Comparison of ENCODE assay signal across 8 cellular contexts in the genomic region with DNA sequence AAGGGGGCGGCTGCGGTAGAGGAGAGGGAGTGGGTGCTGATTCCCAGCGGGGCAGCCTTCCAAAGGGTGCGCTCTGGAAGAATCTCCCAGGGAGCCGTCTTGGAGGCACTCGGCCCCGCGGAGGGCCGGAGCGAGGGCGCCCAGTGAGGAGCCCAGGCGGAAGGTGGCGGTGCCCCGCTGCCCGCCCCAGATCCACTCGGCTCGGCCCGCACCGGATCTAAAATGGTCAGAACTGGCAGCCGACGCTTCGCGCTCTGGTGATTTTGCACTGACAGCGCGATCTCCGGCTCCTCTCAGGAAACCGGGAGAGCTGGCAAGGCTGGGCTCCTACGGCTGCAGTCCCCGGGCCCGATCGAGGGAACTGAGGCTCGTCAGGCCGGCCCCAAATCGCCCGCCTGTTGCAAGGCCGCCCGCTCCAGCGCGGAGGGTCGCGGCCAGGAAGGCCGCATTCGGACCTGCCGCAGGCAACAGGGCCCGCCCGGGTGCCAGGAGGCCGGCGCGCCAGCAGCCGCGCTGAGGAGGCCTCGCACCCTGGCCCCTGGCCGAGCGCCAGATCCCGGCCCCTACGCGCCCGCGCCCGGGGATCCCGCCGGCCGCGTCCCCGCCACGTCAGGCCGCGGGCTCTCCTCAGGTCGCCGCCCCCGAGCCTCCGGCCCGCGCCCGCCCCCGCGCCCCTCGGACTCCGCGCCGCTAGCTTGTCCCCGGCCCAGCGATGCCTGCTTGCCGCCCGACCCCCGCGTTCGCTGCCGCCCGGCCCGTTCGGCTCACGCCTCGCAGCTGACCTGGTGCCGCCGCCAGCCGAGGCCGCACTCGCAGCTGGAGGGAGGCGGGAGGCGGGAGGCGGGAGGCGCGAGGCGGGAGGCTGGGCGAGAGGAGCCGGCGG. TPM values are rescaled to one million over a fixed set of nuclear protein-coding genes. Genes with fewer than 3 reads are reported as not detected.
DNase-seq lines count a peak whose midpoint lies in the region; ATAC-seq and TF ChIP-seq lines count a peak whose summit lies in the region.

A gene with protein sequence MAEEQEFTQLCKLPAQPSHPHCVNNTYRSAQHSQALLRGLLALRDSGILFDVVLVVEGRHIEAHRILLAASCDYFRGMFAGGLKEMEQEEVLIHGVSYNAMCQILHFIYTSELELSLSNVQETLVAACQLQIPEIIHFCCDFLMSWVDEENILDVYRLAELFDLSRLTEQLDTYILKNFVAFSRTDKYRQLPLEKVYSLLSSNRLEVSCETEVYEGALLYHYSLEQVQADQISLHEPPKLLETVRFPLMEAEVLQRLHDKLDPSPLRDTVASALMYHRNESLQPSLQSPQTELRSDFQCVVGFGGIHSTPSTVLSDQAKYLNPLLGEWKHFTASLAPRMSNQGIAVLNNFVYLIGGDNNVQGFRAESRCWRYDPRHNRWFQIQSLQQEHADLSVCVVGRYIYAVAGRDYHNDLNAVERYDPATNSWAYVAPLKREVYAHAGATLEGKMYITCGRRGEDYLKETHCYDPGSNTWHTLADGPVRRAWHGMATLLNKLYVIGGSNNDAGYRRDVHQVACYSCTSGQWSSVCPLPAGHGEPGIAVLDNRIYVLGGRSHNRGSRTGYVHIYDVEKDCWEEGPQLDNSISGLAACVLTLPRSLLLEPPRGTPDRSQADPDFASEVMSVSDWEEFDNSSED (minus strand): TSS at position 818 of the 883 bp plus-strand sequence. CDS start 6,584 bp downstream, outside the sequence.

- H3K4me3 ChIP-seq in breast epithelium = peak within 1 kb of the TSS; percentile 67 to 86 (median 80)
- H3K4me3 ChIP-seq in gastrocnemius medialis = peak within 1 kb of the TSS; percentile 70 to 89 (median 74)

- H3K36me3 ChIP-seq in breast epithelium (no peaks in the 10 kb centered on the region), gastrocnemius medialis (no peaks in the 10 kb centered on the region)

- ATAC-seq in GM18907 (IDR thresholded peaks at IDR 0.05; ENCODE audit: unreplicated experiment) = peak; percentile 32
- ATAC-seq in HG03095 (IDR thresholded peaks at IDR 0.05; ENCODE audit: unreplicated experiment) = peak; percentile 16
- peak; percentile 34 to 46 for ATAC-seq in gastrocnemius medialis

- intact Hi-C loops in breast epithelium (cut with DNase I; ENCODE audit: low total_unique reads) = no loop called here
- intact Hi-C loops in gastrocnemius medialis (cut with DNase I; ENCODE audit: low total_unique reads) = loop anchor here (1.0 to 10.0 kb wide), 6 partner anchors 64 to 422 kb away; a partner anchor contains a TSS

- DNase-seq in C1 segment of cervical spinal cord (lab: John Stamatoyannopoulos, UW) (peak in 10 of 14 donors; percentile 29 to 87 (median 56)), RKO (ENCODE audit: low spot score) (peak; percentile 70), breast epithelium (ENCODE audit: low spot score in 2 of 2) (no peak), iPS-NIHi11 (ENCODE audit: low spot score) (peak; percentile 77), gastrocnemius medialis (peak in 1 of 2 donors; percentile 25)
- DNase-seq in NK-92 treated with Interleukin-12 subunit alpha and Interleukin-12 subunit beta, amount 100 ng/mL, for 24 hours (lab: John Stamatoyannopoulos, UW) = no peak

- H3K27me3 ChIP-seq in breast epithelium (no peaks in the 10 kb centered on the region), gastrocnemius medialis (no peaks in the 10 kb centered on the region)

- no peaks in the 10 kb centered on the region for H3K9me3 ChIP-seq in breast epithelium
- no peaks in the 10 kb centered on the region for H3K9me3 ChIP-seq in gastrocnemius medialis

- TF ChIP-seq POLR2A in breast epithelium (IDR thresholded peaks at IDR 0.05) (no peak), gastrocnemius medialis (IDR thresholded peaks at IDR 0.05) (no peak)

- in situ Hi-C loops in gastrocnemius medialis (cut with MboI; ENCODE audit: low sequenced_read_pairs in 4 of 4) = loop anchor here in 1 of 4 donors (5.0 kb wide), 1 partner anchor 78 kb away; no protein-coding TSS in a partner anchor

- TF ChIP-seq CTCF in breast epithelium (IDR thresholded peaks at IDR 0.05) (no peak), gastrocnemius medialis (IDR thresholded peaks at IDR 0.05 in 4 of 5, conservative IDR thresholded peaks at IDR 0.05 in 1 of 5) (no peak)

- H3K27ac ChIP-seq in breast epithelium = peak within 1 kb of the TSS; percentile 94 to 95
- peak within 1 kb of the TSS; percentile 92 to 96 (median 96) for H3K27ac ChIP-seq in gastrocnemius medialis

- H3K4me1 ChIP-seq in breast epithelium (peaks cover 0 to 8% of the 10 kb centered on the region in 2 donors), gastrocnemius medialis (peaks cover 10 to 16% of the 10 kb centered on the region in 2 donors)

RNA-seq across cellular contexts. Expression of the gene that starts here (rescaled TPM):
- total RNA-seq in breast epithelium (10 to 100 TPM; 28.5 to 38.0 (median 35.4) TPM), gastrocnemius medialis (10 to 100 TPM; 24.1 to 32.2 (median 28.4) TPM)

Comparison
In these comparisons a context has a peak if more than half of its experiments do, and no peak if none do; other contexts are left out.
1. DNase-seq: peak in C1 segment of cervical spinal cord (10 of 14), RKO (single experiment) and iPS-NIHi11 (single experiment); none in breast epithelium (0 of 2) and NK-92 treated with Interleukin-12 subunit alpha and Interleukin-12 subunit beta, amount 100 ng/mL, for 24 hours (single experiment).
2. Peak in every context shown above with its lines, with median percentiles within 50 percentile points of each other: ATAC-seq.